Comparison of ENCODE assay signal across 1 cellular context in the genomic region with DNA sequence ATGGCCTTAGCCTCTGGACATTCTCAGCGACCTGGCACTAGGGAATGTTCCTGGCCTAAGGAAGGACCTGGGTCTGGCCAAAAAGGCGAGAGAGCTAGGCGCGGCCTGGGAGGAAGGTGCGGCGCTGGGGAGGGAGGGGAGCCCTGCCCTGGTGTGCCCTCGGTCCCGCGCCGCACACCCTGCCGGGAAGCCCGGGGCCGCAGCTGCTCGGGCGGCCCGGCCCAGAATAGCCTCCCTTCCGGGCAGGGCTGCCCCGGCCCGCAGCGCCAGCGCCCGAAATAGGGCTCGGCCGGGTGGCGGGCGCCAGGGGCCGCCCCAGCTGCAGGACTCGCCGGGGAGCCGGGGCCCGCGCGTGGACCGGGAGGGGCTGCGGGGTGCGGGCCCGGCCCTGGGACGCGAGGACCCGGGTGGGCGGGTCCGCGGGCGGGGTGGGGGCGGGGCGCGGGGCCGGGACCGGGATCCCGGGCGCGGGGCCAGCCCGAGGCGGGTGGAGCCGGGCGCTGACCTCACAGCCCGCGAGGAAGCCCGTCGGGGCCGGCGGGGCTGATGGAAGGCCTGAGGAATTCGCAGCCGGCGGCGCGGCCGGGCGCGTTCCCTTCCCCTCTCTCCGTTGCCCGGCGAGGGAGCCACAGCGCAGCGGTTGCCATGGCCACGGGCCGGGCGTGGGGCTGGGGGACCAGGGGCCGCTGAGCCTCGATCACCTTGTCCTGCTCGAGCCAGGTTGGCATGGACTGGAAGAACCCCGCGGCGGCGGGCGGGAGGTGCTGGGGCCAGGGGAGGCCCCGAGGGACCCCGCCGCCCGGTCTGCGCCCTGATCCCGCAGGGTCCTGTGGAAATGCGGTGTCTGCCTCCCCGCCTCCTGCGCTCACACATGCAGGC.
A peak's percentile ranks its signal among the peaks of the same experiment; 100 is the strongest.
TF ChIP-seq lines count a peak whose summit lies in the region.

No MANE protein-coding gene starts in this region.

TF ChIP-seq in K562, 482 proteins besides CTCF, POLR2A, EP300 and RAD21 (continues in another document):
- TF ChIP-seq L3MBTL2 (IDR thresholded peaks at IDR 0.05) (0 out of 2 replicates have a peak, but pooled peaks have one; percentile 54), SMARCC2 (IDR thresholded peaks at IDR 0.05; ENCODE audit: low read depth) (no peak), NFIX (CRISPR knock-in tag; IDR thresholded peaks at IDR 0.05; ENCODE audit: low read depth) (no peak), GABPA (tag; conservative IDR thresholded peaks at IDR 0.05; ENCODE audit: low read depth) (peak; percentile 61), SMARCA4 (IDR thresholded peaks at IDR 0.05) (no peak), ZKSCAN8 (CRISPR knock-in tag; IDR thresholded peaks at IDR 0.05) (no peak), FOXJ2 (tag; IDR thresholded peaks at IDR 0.05) (no peak), TAF1 (IDR thresholded peaks at IDR 0.05; ENCODE audit: control insufficient read depth, extremely low read depth, insufficient read depth, low read length, severe bottlenecking) (no peak), NRF1 (conservative IDR thresholded peaks at IDR 0.05 in 1 of 2, IDR thresholded peaks at IDR 0.05 in 1 of 2) (no peak), HDAC8 (tag; IDR thresholded peaks at IDR 0.05) (no peak), TEAD4 (IDR thresholded peaks at IDR 0.05; ENCODE audit: low read length) (no peak), TEAD4 (CRISPR knock-in tag; IDR thresholded peaks at IDR 0.05; ENCODE audit: borderline replicate concordance) (no peak), SAFB2 (IDR thresholded peaks at IDR 0.05; ENCODE audit: borderline replicate concordance, low read depth, low read length, severe bottlenecking) (no peak), SRF (CRISPR knock-in tag; IDR thresholded peaks at IDR 0.05) (0 out of 4 replicates have a peak, but pooled peaks of 1 of the 2 experiments have one; percentile 18), CCNT2 (IDR thresholded peaks at IDR 0.05; ENCODE audit: borderline replicate concordance, extremely low read depth, insufficient read length, low read depth, low read length) (peak; percentile 39), PHF8 (IDR thresholded peaks at IDR 0.05; ENCODE audit: borderline replicate concordance, low read length) (peak; percentile 36; the same call in 1 of the 2 replicates), POLR2G (IDR thresholded peaks at IDR 0.05; ENCODE audit: low read depth, low read length) (peak; percentile 63), SMAD2 (IDR thresholded peaks at IDR 0.05; ENCODE audit: low read depth, low read length) (no peak), NFIC (IDR thresholded peaks at IDR 0.05) (peak; percentile 43; the same call in 1 of the 2 replicates)
- TF ChIP-seq, protein P1, sequence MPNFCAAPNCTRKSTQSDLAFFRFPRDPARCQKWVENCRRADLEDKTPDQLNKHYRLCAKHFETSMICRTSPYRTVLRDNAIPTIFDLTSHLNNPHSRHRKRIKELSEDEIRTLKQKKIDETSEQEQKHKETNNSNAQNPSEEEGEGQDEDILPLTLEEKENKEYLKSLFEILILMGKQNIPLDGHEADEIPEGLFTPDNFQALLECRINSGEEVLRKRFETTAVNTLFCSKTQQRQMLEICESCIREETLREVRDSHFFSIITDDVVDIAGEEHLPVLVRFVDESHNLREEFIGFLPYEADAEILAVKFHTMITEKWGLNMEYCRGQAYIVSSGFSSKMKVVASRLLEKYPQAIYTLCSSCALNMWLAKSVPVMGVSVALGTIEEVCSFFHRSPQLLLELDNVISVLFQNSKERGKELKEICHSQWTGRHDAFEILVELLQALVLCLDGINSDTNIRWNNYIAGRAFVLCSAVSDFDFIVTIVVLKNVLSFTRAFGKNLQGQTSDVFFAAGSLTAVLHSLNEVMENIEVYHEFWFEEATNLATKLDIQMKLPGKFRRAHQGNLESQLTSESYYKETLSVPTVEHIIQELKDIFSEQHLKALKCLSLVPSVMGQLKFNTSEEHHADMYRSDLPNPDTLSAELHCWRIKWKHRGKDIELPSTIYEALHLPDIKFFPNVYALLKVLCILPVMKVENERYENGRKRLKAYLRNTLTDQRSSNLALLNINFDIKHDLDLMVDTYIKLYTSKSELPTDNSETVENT (CRISPR knock-in tag; IDR thresholded peaks at IDR 0.05), result peak; percentile 19; the same call in 1 of the 2 replicates
- TF ChIP-seq, protein P2, sequence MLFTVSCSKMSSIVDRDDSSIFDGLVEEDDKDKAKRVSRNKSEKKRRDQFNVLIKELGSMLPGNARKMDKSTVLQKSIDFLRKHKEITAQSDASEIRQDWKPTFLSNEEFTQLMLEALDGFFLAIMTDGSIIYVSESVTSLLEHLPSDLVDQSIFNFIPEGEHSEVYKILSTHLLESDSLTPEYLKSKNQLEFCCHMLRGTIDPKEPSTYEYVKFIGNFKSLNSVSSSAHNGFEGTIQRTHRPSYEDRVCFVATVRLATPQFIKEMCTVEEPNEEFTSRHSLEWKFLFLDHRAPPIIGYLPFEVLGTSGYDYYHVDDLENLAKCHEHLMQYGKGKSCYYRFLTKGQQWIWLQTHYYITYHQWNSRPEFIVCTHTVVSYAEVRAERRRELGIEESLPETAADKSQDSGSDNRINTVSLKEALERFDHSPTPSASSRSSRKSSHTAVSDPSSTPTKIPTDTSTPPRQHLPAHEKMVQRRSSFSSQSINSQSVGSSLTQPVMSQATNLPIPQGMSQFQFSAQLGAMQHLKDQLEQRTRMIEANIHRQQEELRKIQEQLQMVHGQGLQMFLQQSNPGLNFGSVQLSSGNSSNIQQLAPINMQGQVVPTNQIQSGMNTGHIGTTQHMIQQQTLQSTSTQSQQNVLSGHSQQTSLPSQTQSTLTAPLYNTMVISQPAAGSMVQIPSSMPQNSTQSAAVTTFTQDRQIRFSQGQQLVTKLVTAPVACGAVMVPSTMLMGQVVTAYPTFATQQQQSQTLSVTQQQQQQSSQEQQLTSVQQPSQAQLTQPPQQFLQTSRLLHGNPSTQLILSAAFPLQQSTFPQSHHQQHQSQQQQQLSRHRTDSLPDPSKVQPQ (CRISPR knock-in tag; IDR thresholded peaks at IDR 0.05; ENCODE audit: borderline replicate concordance), result no peak
- TF ChIP-seq, protein P3, sequence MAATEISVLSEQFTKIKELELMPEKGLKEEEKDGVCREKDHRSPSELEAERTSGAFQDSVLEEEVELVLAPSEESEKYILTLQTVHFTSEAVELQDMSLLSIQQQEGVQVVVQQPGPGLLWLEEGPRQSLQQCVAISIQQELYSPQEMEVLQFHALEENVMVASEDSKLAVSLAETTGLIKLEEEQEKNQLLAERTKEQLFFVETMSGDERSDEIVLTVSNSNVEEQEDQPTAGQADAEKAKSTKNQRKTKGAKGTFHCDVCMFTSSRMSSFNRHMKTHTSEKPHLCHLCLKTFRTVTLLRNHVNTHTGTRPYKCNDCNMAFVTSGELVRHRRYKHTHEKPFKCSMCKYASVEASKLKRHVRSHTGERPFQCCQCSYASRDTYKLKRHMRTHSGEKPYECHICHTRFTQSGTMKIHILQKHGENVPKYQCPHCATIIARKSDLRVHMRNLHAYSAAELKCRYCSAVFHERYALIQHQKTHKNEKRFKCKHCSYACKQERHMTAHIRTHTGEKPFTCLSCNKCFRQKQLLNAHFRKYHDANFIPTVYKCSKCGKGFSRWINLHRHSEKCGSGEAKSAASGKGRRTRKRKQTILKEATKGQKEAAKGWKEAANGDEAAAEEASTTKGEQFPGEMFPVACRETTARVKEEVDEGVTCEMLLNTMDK (IDR thresholded peaks at IDR 0.05; ENCODE audit: borderline replicate concordance, insufficient read depth, low read depth, low read length, poor library complexity, severe bottlenecking), result no peak
- TF ChIP-seq, protein P4, sequence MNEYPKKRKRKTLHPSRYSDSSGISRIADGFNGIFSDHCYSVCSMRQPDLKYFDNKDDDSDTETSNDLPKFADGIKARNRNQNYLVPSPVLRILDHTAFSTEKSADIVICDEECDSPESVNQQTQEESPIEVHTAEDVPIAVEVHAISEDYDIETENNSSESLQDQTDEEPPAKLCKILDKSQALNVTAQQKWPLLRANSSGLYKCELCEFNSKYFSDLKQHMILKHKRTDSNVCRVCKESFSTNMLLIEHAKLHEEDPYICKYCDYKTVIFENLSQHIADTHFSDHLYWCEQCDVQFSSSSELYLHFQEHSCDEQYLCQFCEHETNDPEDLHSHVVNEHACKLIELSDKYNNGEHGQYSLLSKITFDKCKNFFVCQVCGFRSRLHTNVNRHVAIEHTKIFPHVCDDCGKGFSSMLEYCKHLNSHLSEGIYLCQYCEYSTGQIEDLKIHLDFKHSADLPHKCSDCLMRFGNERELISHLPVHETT (CRISPR knock-in tag; conservative IDR thresholded peaks at IDR 0.05 in 1 of 2, IDR thresholded peaks at IDR 0.05 in 1 of 2), result peak in 1 of 2 experiments; percentile 41; a peak in 1 of 4 replicates
- TF ChIP-seq, protein P5, sequence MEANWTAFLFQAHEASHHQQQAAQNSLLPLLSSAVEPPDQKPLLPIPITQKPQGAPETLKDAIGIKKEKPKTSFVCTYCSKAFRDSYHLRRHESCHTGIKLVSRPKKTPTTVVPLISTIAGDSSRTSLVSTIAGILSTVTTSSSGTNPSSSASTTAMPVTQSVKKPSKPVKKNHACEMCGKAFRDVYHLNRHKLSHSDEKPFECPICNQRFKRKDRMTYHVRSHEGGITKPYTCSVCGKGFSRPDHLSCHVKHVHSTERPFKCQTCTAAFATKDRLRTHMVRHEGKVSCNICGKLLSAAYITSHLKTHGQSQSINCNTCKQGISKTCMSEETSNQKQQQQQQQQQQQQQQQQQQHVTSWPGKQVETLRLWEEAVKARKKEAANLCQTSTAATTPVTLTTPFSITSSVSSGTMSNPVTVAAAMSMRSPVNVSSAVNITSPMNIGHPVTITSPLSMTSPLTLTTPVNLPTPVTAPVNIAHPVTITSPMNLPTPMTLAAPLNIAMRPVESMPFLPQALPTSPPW (CRISPR knock-in tag; IDR thresholded peaks at IDR 0.05), result peak; percentile 76
- TF ChIP-seq, protein P6, sequence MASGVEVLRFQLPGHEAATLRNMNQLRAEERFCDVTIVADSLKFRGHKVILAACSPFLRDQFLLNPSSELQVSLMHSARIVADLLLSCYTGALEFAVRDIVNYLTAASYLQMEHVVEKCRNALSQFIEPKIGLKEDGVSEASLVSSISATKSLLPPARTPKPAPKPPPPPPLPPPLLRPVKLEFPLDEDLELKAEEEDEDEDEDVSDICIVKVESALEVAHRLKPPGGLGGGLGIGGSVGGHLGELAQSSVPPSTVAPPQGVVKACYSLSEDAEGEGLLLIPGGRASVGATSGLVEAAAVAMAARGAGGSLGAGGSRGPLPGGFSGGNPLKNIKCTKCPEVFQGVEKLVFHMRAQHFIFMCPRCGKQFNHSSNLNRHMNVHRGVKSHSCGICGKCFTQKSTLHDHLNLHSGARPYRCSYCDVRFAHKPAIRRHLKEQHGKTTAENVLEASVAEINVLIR (CRISPR knock-in tag; IDR thresholded peaks at IDR 0.05), result no peak
- TF ChIP-seq, protein P7, sequence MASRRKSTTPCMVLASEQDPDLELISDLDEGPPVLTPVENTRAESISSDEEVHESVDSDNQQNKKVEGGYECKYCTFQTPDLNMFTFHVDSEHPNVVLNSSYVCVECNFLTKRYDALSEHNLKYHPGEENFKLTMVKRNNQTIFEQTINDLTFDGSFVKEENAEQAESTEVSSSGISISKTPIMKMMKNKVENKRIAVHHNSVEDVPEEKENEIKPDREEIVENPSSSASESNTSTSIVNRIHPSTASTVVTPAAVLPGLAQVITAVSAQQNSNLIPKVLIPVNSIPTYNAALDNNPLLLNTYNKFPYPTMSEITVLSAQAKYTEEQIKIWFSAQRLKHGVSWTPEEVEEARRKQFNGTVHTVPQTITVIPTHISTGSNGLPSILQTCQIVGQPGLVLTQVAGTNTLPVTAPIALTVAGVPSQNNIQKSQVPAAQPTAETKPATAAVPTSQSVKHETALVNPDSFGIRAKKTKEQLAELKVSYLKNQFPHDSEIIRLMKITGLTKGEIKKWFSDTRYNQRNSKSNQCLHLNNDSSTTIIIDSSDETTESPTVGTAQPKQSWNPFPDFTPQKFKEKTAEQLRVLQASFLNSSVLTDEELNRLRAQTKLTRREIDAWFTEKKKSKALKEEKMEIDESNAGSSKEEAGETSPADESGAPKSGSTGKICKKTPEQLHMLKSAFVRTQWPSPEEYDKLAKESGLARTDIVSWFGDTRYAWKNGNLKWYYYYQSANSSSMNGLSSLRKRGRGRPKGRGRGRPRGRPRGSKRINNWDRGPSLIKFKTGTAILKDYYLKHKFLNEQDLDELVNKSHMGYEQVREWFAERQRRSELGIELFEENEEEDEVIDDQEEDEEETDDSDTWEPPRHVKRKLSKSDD (conservative IDR thresholded peaks at IDR 0.05; ENCODE audit: low read length), result no peak
- TF ChIP-seq, protein P8, sequence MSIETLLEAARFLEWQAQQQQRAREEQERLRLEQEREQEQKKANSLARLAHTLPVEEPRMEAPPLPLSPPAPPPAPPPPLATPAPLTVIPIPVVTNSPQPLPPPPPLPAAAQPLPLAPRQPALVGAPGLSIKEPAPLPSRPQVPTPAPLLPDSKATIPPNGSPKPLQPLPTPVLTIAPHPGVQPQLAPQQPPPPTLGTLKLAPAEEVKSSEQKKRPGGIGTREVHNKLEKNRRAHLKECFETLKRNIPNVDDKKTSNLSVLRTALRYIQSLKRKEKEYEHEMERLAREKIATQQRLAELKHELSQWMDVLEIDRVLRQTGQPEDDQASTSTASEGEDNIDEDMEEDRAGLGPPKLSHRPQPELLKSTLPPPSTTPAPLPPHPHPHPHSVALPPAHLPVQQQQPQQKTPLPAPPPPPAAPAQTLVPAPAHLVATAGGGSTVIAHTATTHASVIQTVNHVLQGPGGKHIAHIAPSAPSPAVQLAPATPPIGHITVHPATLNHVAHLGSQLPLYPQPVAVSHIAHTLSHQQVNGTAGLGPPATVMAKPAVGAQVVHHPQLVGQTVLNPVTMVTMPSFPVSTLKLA (conservative IDR thresholded peaks at IDR 0.05), result no peak
- TF ChIP-seq, protein P9, sequence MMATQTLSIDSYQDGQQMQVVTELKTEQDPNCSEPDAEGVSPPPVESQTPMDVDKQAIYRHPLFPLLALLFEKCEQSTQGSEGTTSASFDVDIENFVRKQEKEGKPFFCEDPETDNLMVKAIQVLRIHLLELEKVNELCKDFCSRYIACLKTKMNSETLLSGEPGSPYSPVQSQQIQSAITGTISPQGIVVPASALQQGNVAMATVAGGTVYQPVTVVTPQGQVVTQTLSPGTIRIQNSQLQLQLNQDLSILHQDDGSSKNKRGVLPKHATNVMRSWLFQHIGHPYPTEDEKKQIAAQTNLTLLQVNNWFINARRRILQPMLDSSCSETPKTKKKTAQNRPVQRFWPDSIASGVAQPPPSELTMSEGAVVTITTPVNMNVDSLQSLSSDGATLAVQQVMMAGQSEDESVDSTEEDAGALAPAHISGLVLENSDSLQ (IDR thresholded peaks at IDR 0.05), result no peak
- TF ChIP-seq, protein P10, sequence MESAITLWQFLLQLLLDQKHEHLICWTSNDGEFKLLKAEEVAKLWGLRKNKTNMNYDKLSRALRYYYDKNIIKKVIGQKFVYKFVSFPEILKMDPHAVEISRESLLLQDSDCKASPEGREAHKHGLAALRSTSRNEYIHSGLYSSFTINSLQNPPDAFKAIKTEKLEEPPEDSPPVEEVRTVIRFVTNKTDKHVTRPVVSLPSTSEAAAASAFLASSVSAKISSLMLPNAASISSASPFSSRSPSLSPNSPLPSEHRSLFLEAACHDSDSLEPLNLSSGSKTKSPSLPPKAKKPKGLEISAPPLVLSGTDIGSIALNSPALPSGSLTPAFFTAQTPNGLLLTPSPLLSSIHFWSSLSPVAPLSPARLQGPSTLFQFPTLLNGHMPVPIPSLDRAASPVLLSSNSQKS (CRISPR knock-in tag; IDR thresholded peaks at IDR 0.05), result no peak
